21 cellular contexts compared by ENCODE assay signal in genomic region chr3:193552911-193553310, GRCh38.
DNase-seq lines count a peak whose midpoint lies in the region.
"Had no signal": no experiment of that assay in that cellular context is flagged by ENCODE, and none has a peak within 500 bp of the region (broad histone marks: within the 10 kb centered on the region; RNA-seq: fewer than 3 reads in every experiment).

No MANE protein-coding gene starts in this region.

- DNase-seq in NCI-H1092 (lab: John Stamatoyannopoulos, UW) (peak; percentile 73), NCI-H2196 treated with DMSO at 0.1 percent for 48 hours (lab: John Stamatoyannopoulos, UW; ENCODE audit: unreplicated experiment) (peak; percentile 44), head of caudate nucleus (peak in 24 of 42 donors; percentile 14 to 71 (median 38)), pons (ENCODE audit: low spot score) (peak; percentile 43), NCI-H510A treated with DMSO at 0.1 percent for 48 hours (lab: John Stamatoyannopoulos, UW) (no peak), DMS114 treated with DMSO at 0.1 percent for 48 hours (lab: John Stamatoyannopoulos, UW; ENCODE audit: unreplicated experiment) (no peak)
- no peak for DNase-seq in activated CD4-positive, alpha-beta T cell treated with anti-CD3 and anti-CD28 coated beads, Interleukin-2, amount 50 U/mL, for 4 hours
- DNase-seq: activated CD4-positive, alpha-beta T cell treated with anti-CD3 and anti-CD28 coated beads, Interleukin-2, amount 10 ng/mL, durations not matched to agents 7 days and 5 days; activated CD8-positive, alpha-beta memory T cell treated with anti-CD3 and anti-CD28 coated beads, Interleukin-2, amount 50 U/mL, for 4 hours; activated effector memory CD4-positive, alpha-beta T cell treated with Interleukin-2 at 50 U/mL for 16 hours; CD8-positive, alpha-beta T cell; DMS79 treated with DMSO at 0.1 percent for 48 hours; foreskin fibroblast; islet precursor cell; NCI-H187 treated with DMSO at 0.1 percent for 48 hours; NCI-H526 treated with DMSO at 0.1 percent for 48 hours; SHP77 treated with DMSO at 0.1 percent for 48 hours; small intestine; stimulated activated naive CD8-positive, alpha-beta T cell treated with anti-CD3 and anti-CD28 coated beads, Interleukin-15, Interleukin-2, amounts not matched to agents 100 U/mL and 50 U/mL, for 24 hours; T-cell; transverse colon had no signal

- intact Hi-C loops in head of caudate nucleus (cut with DNase I) = no loop called here

Comparison
In these comparisons a context has a peak if more than half of its experiments do, and no peak if none do; other contexts are left out.
1. DNase-seq: peak in NCI-H1092 (single experiment), NCI-H2196 treated with DMSO at 0.1 percent for 48 hours (single experiment), head of caudate nucleus (24 of 42) and pons (single experiment); none in NCI-H510A treated with DMSO at 0.1 percent for 48 hours (single experiment), DMS114 treated with DMSO at 0.1 percent for 48 hours (single experiment) and activated CD4-positive, alpha-beta T cell treated with anti-CD3 and anti-CD28 coated beads, Interleukin-2, amount 50 U/mL, for 4 hours (0 of 2).